ENCODE assay signal across 6 cellular contexts in the genomic region with DNA sequence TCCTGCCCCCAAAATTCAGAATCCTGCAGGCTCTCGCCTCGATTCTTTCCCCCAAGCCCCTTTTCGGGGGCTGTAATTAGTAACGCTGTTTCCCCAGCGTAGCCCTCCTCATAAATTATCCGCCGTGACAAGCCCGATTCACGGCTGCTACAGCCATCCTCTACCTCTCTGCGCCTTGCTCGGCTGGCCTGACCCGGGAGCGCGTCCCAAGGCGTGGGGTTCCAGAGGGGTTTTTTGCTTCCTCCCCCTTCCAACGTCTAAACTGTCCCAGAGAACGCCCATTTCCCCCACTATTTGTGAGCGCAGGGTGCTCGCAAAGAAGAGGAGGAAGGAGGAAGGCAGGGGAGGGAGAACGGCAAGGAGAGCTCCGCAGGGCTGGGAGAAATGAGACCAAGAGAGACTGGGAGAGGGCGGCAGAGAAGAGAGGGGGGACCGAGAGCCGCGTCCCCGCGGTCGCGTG. TPM values are rescaled to one million over a fixed set of nuclear protein-coding genes. Genes with fewer than 3 reads are reported as not detected.
A peak's percentile ranks its signal among the peaks of the same experiment; 100 is the strongest.
DNase-seq lines count a peak whose midpoint lies in the region; ATAC-seq, FAIRE-seq and TF ChIP-seq lines count a peak whose summit lies in the region.

No MANE protein-coding gene starts in this region.

- H3K27ac Mint-ChIP-seq in CD14-positive monocyte (peak overlapping the region in 5 of 7 donors; percentile 10 to 85 (median 67)), astrocyte (ENCODE audit: unreplicated experiment) (no peak overlapping the region)

- ATAC-seq in mucosa of descending colon, result no peak

- H3K4me1 Mint-ChIP-seq in CD14-positive monocyte (peaks cover 12% of the 10 kb centered on the region), astrocyte (ENCODE audit: low read depth, unreplicated experiment) (no peaks in the 10 kb centered on the region)

- H3K4me3 Mint-ChIP-seq in CD14-positive monocyte (peak overlapping the region; percentile 81 to 88), astrocyte (ENCODE audit: unreplicated experiment) (no peak overlapping the region)

- H3K4me2 ChIP-seq in astrocyte (ENCODE audit: low read length), result peak overlapping the region; percentile 80

- H3K79me2 ChIP-seq in astrocyte (ENCODE audit: insufficient read depth, low read length), result no peaks in the 10 kb centered on the region

- H3K4me3 ChIP-seq in astrocyte (ENCODE audit: insufficient read depth, low read depth, low read length), result peak overlapping the region; percentile 61
- H3K4me3 ChIP-seq in mucosa of descending colon, result peak overlapping the region; percentile 28

- no peak overlapping the region for H3K27ac ChIP-seq in astrocyte (ENCODE audit: low read depth, low read length)

- H3K27me3 Mint-ChIP-seq in CD14-positive monocyte (ENCODE audit: low read depth in 3 of 3), result peaks cover 42 to 59% (median 53%) of the 10 kb centered on the region in 3 donors
- peaks cover 88% of the 10 kb centered on the region for H3K27me3 Mint-ChIP-seq in astrocyte (ENCODE audit: low read depth, unreplicated experiment)

- intact Hi-C loops in CD14-positive monocyte (cut with micrococcal nuclease), result loop anchor here in 1 of 2 donors (5.0 kb wide), 1 partner anchor 280 kb away; a partner anchor contains a TSS
- intact Hi-C loops in mucosa of descending colon (cut with DNase I, micrococcal nuclease), result loop anchor here in 1 of 2 donors (5.0 kb wide), 1 partner anchor 285 kb away; no protein-coding TSS in a partner anchor

- H3K9me3 ChIP-seq in astrocyte (ENCODE audit: insufficient read depth, low read depth, low read length) (peaks cover 15% of the 10 kb centered on the region), mucosa of descending colon (no peaks in the 10 kb centered on the region)

- peak overlapping the region; percentile 63 for H3K9ac ChIP-seq in astrocyte (ENCODE audit: low read length)

- TF ChIP-seq CTCF in CD14-positive monocyte (IDR thresholded peaks at IDR 0.05), result no peak
- no peak for TF ChIP-seq CTCF in astrocyte (IDR thresholded peaks at IDR 0.05; ENCODE audit: insufficient read depth, low read depth, low read length)
- TF ChIP-seq CTCF in mucosa of descending colon (IDR thresholded peaks at IDR 0.05), result no peak

- H3K36me3 Mint-ChIP-seq in CD14-positive monocyte (peaks cover 3 to 8% of the 10 kb centered on the region in 2 donors), astrocyte (ENCODE audit: low read depth, unreplicated experiment) (peaks cover 3% of the 10 kb centered on the region)

- no peak for FAIRE-seq in astrocyte (lab: Jason Lieb, UNC)

- H3K4me1 ChIP-seq in astrocyte (ENCODE audit: insufficient read depth, low read length) (no peaks in the 10 kb centered on the region), mucosa of descending colon (ENCODE audit: low read depth) (peaks cover 24% of the 10 kb centered on the region)

- peaks cover 2% of the 10 kb centered on the region for H4K20me1 ChIP-seq in astrocyte (ENCODE audit: insufficient read depth, low read length)

- H3K36me3 ChIP-seq in astrocyte (ENCODE audit: insufficient read depth, low read length) (no peaks in the 10 kb centered on the region), mucosa of descending colon (ENCODE audit: low read depth) (no peaks in the 10 kb centered on the region)

- peaks cover 99% of the 10 kb centered on the region for H3K27me3 ChIP-seq in astrocyte (ENCODE audit: insufficient read depth, low read length)

- H3K9me3 Mint-ChIP-seq in CD14-positive monocyte, result peaks cover 13 to 39% (median 31%) of the 10 kb centered on the region in 7 donors
- H3K9me3 Mint-ChIP-seq in astrocyte (ENCODE audit: unreplicated experiment), result peaks cover 48% of the 10 kb centered on the region

- peak overlapping the region; percentile 56 for H2AFZ ChIP-seq in astrocyte (ENCODE audit: low read depth, low read length)

- DNase-seq in CD14-positive monocyte (ENCODE audit: low spot score) (no peak), astrocyte (ENCODE audit: low read depth) (no peak), mucosa of descending colon (peak in 2 of 3 donors; percentile 34 to 40), NCI-H2171 treated with DMSO at 0.1 percent for 48 hours (lab: John Stamatoyannopoulos, UW) (no peak), SKM-1 (lab: John Stamatoyannopoulos, UW; ENCODE audit: unreplicated experiment) (no peak), T-helper 2 cell (no peak)

RNA-seq across cellular contexts. Expression of a gene that starts 0.9 kb away (rescaled TPM):
- 1 to 10 TPM in 1 of 2 donors, under 1 TPM in 1; 0.85 to 1.8 TPM for polyA plus RNA-seq in CD14-positive monocyte
- total RNA-seq in astrocyte (not detected in 2 replicates), mucosa of descending colon (10 to 100 TPM; 16.1 to 26.6 (median 23.8) TPM)

RNA-seq across cellular contexts. Expression of a gene that starts 5.0 kb away (rescaled TPM):
- polyA plus RNA-seq in CD14-positive monocyte, result not detected
- not detected in 2 replicates for total RNA-seq in astrocyte
- total RNA-seq in mucosa of descending colon, result 10 to 100 TPM; 20.2 to 39.5 (median 20.5) TPM

RNA-seq across cellular contexts. Expression of a gene that starts 9.8 kb away (rescaled TPM):
- not detected for polyA plus RNA-seq in CD14-positive monocyte
- not detected in 2 replicates for total RNA-seq in astrocyte
- 10 to 100 TPM; 19.9 to 38.1 (median 20.5) TPM for total RNA-seq in mucosa of descending colon

RNA-seq across cellular contexts. Expression of a gene that starts 12.0 kb away (rescaled TPM):
- not detected for polyA plus RNA-seq in CD14-positive monocyte
- not detected in 2 replicates for total RNA-seq in astrocyte
- total RNA-seq in mucosa of descending colon, result 1 to 10 TPM; 5.9 to 9.5 (median 8.3) TPM

RNA-seq across cellular contexts. Expression of a gene that starts 13.9 kb away (rescaled TPM):
- polyA plus RNA-seq in CD14-positive monocyte, result not detected
- total RNA-seq in astrocyte (not detected in 2 replicates), mucosa of descending colon (10 to 100 TPM; 17.1 to 29.8 (median 27.9) TPM)

Comparison
In these comparisons a context has a peak if more than half of its experiments do, and no peak if none do; other contexts are left out.
1. DNase-seq: peak in mucosa of descending colon (2 of 3); none in CD14-positive monocyte (single experiment), astrocyte (single experiment), NCI-H2171 treated with DMSO at 0.1 percent for 48 hours (single experiment), SKM-1 (single experiment) and T-helper 2 cell (0 of 5).
2. RNA of a gene that starts 0.9 kb away (total RNA-seq): 16.1 to 26.6 TPM in mucosa of descending colon; not detected in astrocyte; every median in the first group is over 10 times any median in the second.
3. RNA of a gene that starts 5.0 kb away (total RNA-seq): 20.2 to 39.5 TPM in mucosa of descending colon; not detected in astrocyte; every median in the first group is over 10 times any median in the second.
4. RNA of a gene that starts 9.8 kb away (total RNA-seq): 19.9 to 38.1 TPM in mucosa of descending colon; not detected in astrocyte; every median in the first group is over 10 times any median in the second.